ENCODE assay signal across 16 cellular contexts in genomic region chr10:117616179-117616578, GRCh38.
A peak's percentile ranks its signal among the peaks of the same experiment; 100 is the strongest.
DNase-seq lines count a peak whose midpoint lies in the region; ATAC-seq lines count a peak whose summit lies in the region.
"Had no signal": no experiment of that assay in that cellular context is flagged by ENCODE, and none has a peak within 500 bp of the region (broad histone marks: within the 10 kb centered on the region; RNA-seq: fewer than 3 reads in every experiment).

No MANE protein-coding gene starts in this region.

- ATAC-seq in GM18519 (IDR thresholded peaks at IDR 0.05; ENCODE audit: low FRiP score, unreplicated experiment) (peak; percentile 66), GM21367 (IDR thresholded peaks at IDR 0.05; ENCODE audit: unreplicated experiment) (peak; percentile 59), HG03025 (IDR thresholded peaks at IDR 0.05; ENCODE audit: low FRiP score, unreplicated experiment) (peak; percentile 90), HG03095 (IDR thresholded peaks at IDR 0.05; ENCODE audit: unreplicated experiment) (no peak), GM18502 (IDR thresholded peaks at IDR 0.05; ENCODE audit: poor library complexity, unreplicated experiment) (no peak)
- ATAC-seq: gastroesophageal sphincter; K562; lower lobe of right lung; stimulated activated effector memory CD8-positive, alpha-beta T cell treated with anti-CD3 and anti-CD28 coated beads, Interleukin-12 subunit alpha, Interleukin-12 subunit beta, amount 100 ng/mL, for 72 hours; T-helper 17 cell had no signal

- DNase-seq in ecto neural progenitor cell (ENCODE audit: low spot score) (peak; percentile 5), NCI-H128 (lab: John Stamatoyannopoulos, UW; ENCODE audit: unreplicated experiment) (no peak)
- DNase-seq: activated CD8-positive, alpha-beta memory T cell treated with anti-CD3 and anti-CD28 coated beads, Interleukin-2, amount 50 U/mL, for 48 hours; DMS79; lower lobe of right lung; NCI-H1092; SHP77 treated with DMSO at 0.1 percent for 48 hours; T-helper 17 cell had no signal

Comparison
In these comparisons a context has a peak if more than half of its experiments do, and no peak if none do; other contexts are left out.
1. ATAC-seq: peak in GM18519 (single experiment), GM21367 (single experiment) and HG03025 (single experiment); none in HG03095 (single experiment) and GM18502 (single experiment).